In the genomic region with DNA sequence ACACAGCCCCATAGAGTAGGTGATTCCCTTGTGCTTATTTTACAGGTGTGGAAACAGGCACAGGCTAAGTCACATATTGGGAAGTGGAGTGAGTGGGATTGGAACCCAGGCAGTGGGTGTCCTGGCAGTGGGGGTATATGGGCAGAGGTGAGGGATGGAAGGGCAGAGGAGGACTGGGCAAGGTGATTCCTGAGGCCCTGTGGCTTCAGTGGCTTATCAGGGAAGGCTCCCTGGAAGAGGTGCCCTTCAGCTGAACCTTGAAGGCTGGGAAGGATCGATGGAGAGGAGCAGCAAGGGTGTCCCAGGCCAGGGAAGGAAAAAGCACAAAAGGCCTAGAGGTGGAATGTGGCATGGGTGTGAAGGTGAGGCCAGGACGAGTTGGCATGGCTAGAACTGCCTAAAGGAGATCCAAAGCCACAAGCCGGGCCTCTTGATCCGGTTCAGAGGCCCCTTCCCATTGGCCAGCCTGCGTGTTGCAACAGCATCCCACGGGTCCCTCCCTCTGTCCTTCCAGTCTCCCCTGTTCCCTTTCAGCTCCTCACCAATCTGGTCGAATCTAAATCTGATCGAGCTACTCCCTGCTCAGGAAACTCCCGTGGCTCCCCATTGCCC, we compare ENCODE assay signal across 20 cellular contexts.
"Had no signal": no experiment of that assay in that cellular context is flagged by ENCODE, and none has a peak within 500 bp of the region (broad histone marks: within the 10 kb centered on the region; RNA-seq: fewer than 3 reads in every experiment).

No MANE protein-coding gene starts in this region.

- FAIRE-seq: islet of Langerhans had no signal

- H3K27me3 Mint-ChIP-seq: activated CD8-positive, alpha-beta memory T cell treated with anti-CD3 and anti-CD28 coated beads, Interleukin-2, amount 10 ng/mL, durations not matched to agents 7 days and 5 days; activated CD8-positive, alpha-beta T cell treated with anti-CD3 and anti-CD28 coated beads for 36 hours; activated naive CD4-positive, alpha-beta T cell treated with anti-CD3 and anti-CD28 coated beads, Interleukin-2, amount 10 ng/mL, durations not matched to agents 7 days and 5 days; activated naive CD8-positive, alpha-beta T cell treated with anti-CD3 and anti-CD28 coated beads, Interleukin-2, amount 10 ng/mL, durations not matched to agents 7 days and 5 days; effector memory CD8-positive, alpha-beta T cell had no signal

- H3K36me3 Mint-ChIP-seq: brain had no signal

- DNase-seq: activated CD4-positive, alpha-beta T cell treated with anti-CD3 and anti-CD28 coated beads, Interleukin-2, amount 50 U/mL, for 1 hour; activated CD4-positive, CD25-positive, alpha-beta regulatory T cell treated with anti-CD3 and anti-CD28 coated beads, Interleukin-2, amount 50 U/mL, for 72 hours; activated CD8-positive, alpha-beta memory T cell treated with anti-CD3 and anti-CD28 coated beads, Interleukin-2, amount 10 ng/mL, durations not matched to agents 7 days and 5 days; activated CD8-positive, alpha-beta T cell treated with anti-CD3 and anti-CD28 coated beads for 36 hours; activated gamma-delta T cell; activated naive CD4-positive, alpha-beta T cell treated with anti-CD3 and anti-CD28 coated beads, Interleukin-2, amount 10 ng/mL, durations not matched to agents 7 days and 5 days; activated naive CD8-positive, alpha-beta T cell treated with anti-CD3 and anti-CD28 coated beads, Interleukin-2, amount 10 ng/mL, durations not matched to agents 7 days and 5 days; cortex of kidney; effector memory CD8-positive, alpha-beta T cell; erythroblast; gastrocnemius medialis; glutamatergic neuron; lower lobe of right lung; occipital lobe; stimulated activated naive CD4-positive, alpha-beta T cell treated with Interleukin-2 at 50 U/mL for 16 hours; T-helper 9 cell had no signal

- H3K9me3 Mint-ChIP-seq: activated CD8-positive, alpha-beta T cell treated with anti-CD3 and anti-CD28 coated beads for 36 hours; activated naive CD4-positive, alpha-beta T cell treated with anti-CD3 and anti-CD28 coated beads, Interleukin-2, amount 10 ng/mL, durations not matched to agents 7 days and 5 days; activated naive CD8-positive, alpha-beta T cell treated with anti-CD3 and anti-CD28 coated beads, Interleukin-2, amount 10 ng/mL, durations not matched to agents 7 days and 5 days; brain; effector memory CD8-positive, alpha-beta T cell; nephron had no signal

- H3K4me3 Mint-ChIP-seq: activated CD8-positive, alpha-beta memory T cell treated with anti-CD3 and anti-CD28 coated beads, Interleukin-2, amount 10 ng/mL, durations not matched to agents 7 days and 5 days; activated CD8-positive, alpha-beta T cell treated with anti-CD3 and anti-CD28 coated beads for 36 hours; activated naive CD4-positive, alpha-beta T cell treated with anti-CD3 and anti-CD28 coated beads, Interleukin-2, amount 10 ng/mL, durations not matched to agents 7 days and 5 days; activated naive CD8-positive, alpha-beta T cell treated with anti-CD3 and anti-CD28 coated beads, Interleukin-2, amount 10 ng/mL, durations not matched to agents 7 days and 5 days; brain; effector memory CD8-positive, alpha-beta T cell; nephron had no signal

- H3K27ac Mint-ChIP-seq: activated CD8-positive, alpha-beta memory T cell treated with anti-CD3 and anti-CD28 coated beads, Interleukin-2, amount 10 ng/mL, durations not matched to agents 7 days and 5 days; activated CD8-positive, alpha-beta T cell treated with anti-CD3 and anti-CD28 coated beads for 36 hours; activated naive CD4-positive, alpha-beta T cell treated with anti-CD3 and anti-CD28 coated beads, Interleukin-2, amount 10 ng/mL, durations not matched to agents 7 days and 5 days; activated naive CD8-positive, alpha-beta T cell treated with anti-CD3 and anti-CD28 coated beads, Interleukin-2, amount 10 ng/mL, durations not matched to agents 7 days and 5 days; effector memory CD8-positive, alpha-beta T cell; nephron had no signal

- ATAC-seq: activated CD8-positive, alpha-beta memory T cell treated with anti-CD3 and anti-CD28 coated beads, Interleukin-2, amount 10 ng/mL, durations not matched to agents 7 days and 5 days; effector memory CD8-positive, alpha-beta T cell; gastrocnemius medialis; left lung; lower lobe of right lung had no signal

- H3K4me1 Mint-ChIP-seq: activated CD8-positive, alpha-beta memory T cell treated with anti-CD3 and anti-CD28 coated beads, Interleukin-2, amount 10 ng/mL, durations not matched to agents 7 days and 5 days; activated naive CD4-positive, alpha-beta T cell treated with anti-CD3 and anti-CD28 coated beads, Interleukin-2, amount 10 ng/mL, durations not matched to agents 7 days and 5 days; nephron had no signal
